14 cellular contexts compared by ENCODE assay signal in the genomic region with DNA sequence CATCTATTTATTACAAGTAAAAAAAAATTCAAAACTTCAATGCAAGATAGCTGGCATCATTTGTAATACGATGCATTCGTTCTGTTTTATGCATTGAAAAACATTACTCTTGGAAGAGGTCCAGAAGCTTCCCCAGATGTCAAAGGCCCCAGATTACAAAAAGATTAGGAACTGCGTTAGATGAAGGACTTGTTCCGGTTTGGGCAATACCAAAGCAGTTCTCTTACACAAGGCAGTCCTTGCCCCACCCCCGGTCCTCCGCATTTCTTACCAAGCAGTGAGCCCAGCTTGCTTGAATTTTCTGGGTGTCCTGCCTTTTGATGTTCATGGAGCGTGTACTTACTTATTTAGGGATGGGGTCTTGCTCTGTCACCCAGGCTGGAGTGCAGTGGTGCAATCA. TPM values are rescaled to one million over a fixed set of nuclear protein-coding genes. Genes with fewer than 3 reads are reported as not detected.
DNase-seq lines count a peak whose midpoint lies in the region; TF ChIP-seq lines count a peak whose summit lies in the region.
"Had no signal": no experiment of that assay in that cellular context is flagged by ENCODE, and none has a peak within 500 bp of the region (broad histone marks: within the 10 kb centered on the region; RNA-seq: fewer than 3 reads in every experiment).

No MANE protein-coding gene starts in this region.

- H3K18ac ChIP-seq in mesenchymal stem cell (ENCODE audit: low read depth in 1 of 2, low read length in 2 of 2), result no peak overlapping the region

- H3K4ac ChIP-seq in mesenchymal stem cell (ENCODE audit: low read depth in 1 of 2, low read length in 2 of 2), result no peak overlapping the region

- no peak overlapping the region for H3K4me2 ChIP-seq in mesenchymal stem cell (ENCODE audit: low read length, poor library complexity, severe bottlenecking)

- intact Hi-C loops in A673 (cut with micrococcal nuclease; ENCODE audit: unreplicated experiment), result loop anchor here (10.0 kb wide), 1 partner anchor 79 kb away; a partner anchor contains a TSS

- no peak overlapping the region for H2BK12ac ChIP-seq in mesenchymal stem cell (ENCODE audit: low read length in 2 of 2)

- H3K9me3 ChIP-seq in A673 (ENCODE audit: low read depth, low read length, poor library complexity, severe bottlenecking), result no peaks in the 10 kb centered on the region
- no peaks in the 10 kb centered on the region for H3K9me3 ChIP-seq in mesenchymal stem cell (ENCODE audit: control insufficient read depth, low read length)
- H3K9me3 ChIP-seq: esophagus muscularis mucosa, uterus had no signal

- no peak overlapping the region for H2BK5ac ChIP-seq in mesenchymal stem cell (ENCODE audit: low read depth, low read length, poor library complexity, severe bottlenecking)

- BruUV-seq in A673 (replicated peaks; lab: Mats Ljungman, UMichigan), result no TSS peak

- H4K8ac ChIP-seq in mesenchymal stem cell (ENCODE audit: low read length), result no peak overlapping the region

- no peak overlapping the region for H3K27ac Mint-ChIP-seq in mesothelial cell of epicardium
- H3K27ac Mint-ChIP-seq: activated naive CD8-positive, alpha-beta T cell treated with anti-CD3 and anti-CD28 coated beads for 36 hours; T-helper 1 cell treated with Interleukin-12 subunit alpha and Interleukin-12 subunit beta and Interleukin-4 antibody, amounts not matched to agents 30 μg/mL and 1 μg/mL, for 36 hours had no signal

- H3K4me3 Mint-ChIP-seq in mesothelial cell of epicardium, result no peak overlapping the region
- H3K4me3 Mint-ChIP-seq: activated naive CD8-positive, alpha-beta T cell treated with anti-CD3 and anti-CD28 coated beads for 36 hours; T-helper 1 cell treated with Interleukin-12 subunit alpha and Interleukin-12 subunit beta and Interleukin-4 antibody, amounts not matched to agents 30 μg/mL and 1 μg/mL, for 36 hours had no signal

- H3K27me3 ChIP-seq in A673 (replicated peaks; ENCODE audit: insufficient read depth, low read depth, low read length, poor library complexity), result no peaks in the 10 kb centered on the region
- peaks cover 0 to 4% of the 10 kb centered on the region in 2 experiments for H3K27me3 ChIP-seq in mesenchymal stem cell (ENCODE audit: control insufficient read depth in 1 of 2, insufficient read depth in 1 of 2, low read length in 2 of 2)
- H3K27me3 ChIP-seq: esophagus muscularis mucosa, uterus had no signal

- no peak for TF ChIP-seq CTCF in A673 (conservative IDR thresholded peaks at IDR 0.05; ENCODE audit: low read depth, low read length)
- no peak for TF ChIP-seq CTCF in mesothelial cell of epicardium (IDR thresholded peaks at IDR 0.05; ENCODE audit: unreplicated experiment)

- no peaks in the 10 kb centered on the region for H3K9me3 Mint-ChIP-seq in mesothelial cell of epicardium
- H3K9me3 Mint-ChIP-seq: activated naive CD8-positive, alpha-beta T cell treated with anti-CD3 and anti-CD28 coated beads for 36 hours; T-helper 1 cell treated with Interleukin-12 subunit alpha and Interleukin-12 subunit beta and Interleukin-4 antibody, amounts not matched to agents 30 μg/mL and 1 μg/mL, for 36 hours had no signal

- no peak overlapping the region for H3K14ac ChIP-seq in mesenchymal stem cell (ENCODE audit: low read length in 2 of 2)

- peaks cover 15% of the 10 kb centered on the region for H3K4me1 Mint-ChIP-seq in mesothelial cell of epicardium

- H3K36me3 Mint-ChIP-seq in mesothelial cell of epicardium, result no peaks in the 10 kb centered on the region
- H3K36me3 Mint-ChIP-seq: activated naive CD8-positive, alpha-beta T cell treated with anti-CD3 and anti-CD28 coated beads for 36 hours had no signal

- peaks cover 3% of the 10 kb centered on the region for H3K27me3 Mint-ChIP-seq in mesothelial cell of epicardium (ENCODE audit: low read depth)
- H3K27me3 Mint-ChIP-seq: activated naive CD8-positive, alpha-beta T cell treated with anti-CD3 and anti-CD28 coated beads for 36 hours had no signal

- H2BK120ac ChIP-seq in mesenchymal stem cell (ENCODE audit: low read depth, low read length), result no peak overlapping the region

- DNase-seq in A673 (ENCODE audit: low spot score) (peak; percentile 49), MV-4-11 (lab: John Stamatoyannopoulos, UW) (peak; percentile 98), amniotic epithelial cell (ENCODE audit: low read depth) (peak; percentile 92), mesenchymal stem cell (no peak), NCI-H524 treated with DMSO at 0.1 percent for 48 hours (lab: John Stamatoyannopoulos, UW) (no peak), NCI-H526 treated with DMSO at 0.1 percent for 48 hours (lab: John Stamatoyannopoulos, UW) (no peak), NCI-H2029 treated with DMSO at 0.1 percent for 48 hours (lab: John Stamatoyannopoulos, UW) (no peak), mesothelial cell of epicardium (ENCODE audit: low spot score in 2 of 2, unreplicated experiment in 2 of 2) (no peak)
- DNase-seq: activated naive CD8-positive, alpha-beta T cell treated with anti-CD3 and anti-CD28 coated beads for 36 hours; NCI-H187; small intestine; uterus had no signal

- no peak overlapping the region for H4K91ac ChIP-seq in mesenchymal stem cell (ENCODE audit: low read length)

- H2AK5ac ChIP-seq in mesenchymal stem cell (ENCODE audit: low read length, severe bottlenecking), result no peak overlapping the region

- POLR2A ChIA-PET in A673 (lab: Charles Lee; ENCODE audit: low non-redundant PET), result no interaction called here

- no peak overlapping the region for H3K4me3 ChIP-seq in A673 (ENCODE audit: low read depth, low read length, poor library complexity, severe bottlenecking)
- H3K4me3 ChIP-seq in mesenchymal stem cell (ENCODE audit: insufficient read depth in 1 of 2, low read depth in 1 of 2, low read length in 2 of 2), result no peak overlapping the region
- H3K4me3 ChIP-seq: esophagus muscularis mucosa, uterus had no signal

- no peak overlapping the region for H3K23ac ChIP-seq in mesenchymal stem cell (ENCODE audit: low read length in 2 of 2)

- H2AFZ ChIP-seq in mesenchymal stem cell (ENCODE audit: low read depth, low read length), result no peak overlapping the region

- H3K9ac ChIP-seq in mesenchymal stem cell (ENCODE audit: low read length), result no peak overlapping the region

- no peaks in the 10 kb centered on the region for H3K36me3 ChIP-seq in A673 (ENCODE audit: insufficient read depth, low read length, poor library complexity, severe bottlenecking)
- H3K36me3 ChIP-seq in mesenchymal stem cell (ENCODE audit: control insufficient read depth in 1 of 2, insufficient read depth in 2 of 2, low read depth in 1 of 2, low read length in 2 of 2), result no peaks in the 10 kb centered on the region
- H3K36me3 ChIP-seq: esophagus muscularis mucosa, uterus had no signal

- no peaks in the 10 kb centered on the region for H3K79me1 ChIP-seq in mesenchymal stem cell (replicated peaks; ENCODE audit: low read length, poor library complexity, severe bottlenecking)

- peaks cover 14% of the 10 kb centered on the region for H3K4me1 ChIP-seq in A673 (ENCODE audit: insufficient read depth, low read length, poor library complexity, severe bottlenecking)
- H3K4me1 ChIP-seq in mesenchymal stem cell (ENCODE audit: control insufficient read depth, insufficient read depth, low read depth, low read length), result peaks cover 12% of the 10 kb centered on the region

- H3K27ac ChIP-seq in A673 (ENCODE audit: low read depth, low read length, poor library complexity, severe bottlenecking) (no peak overlapping the region), mesenchymal stem cell (ENCODE audit: low read length, poor library complexity, severe bottlenecking) (no peak overlapping the region)
- H3K27ac ChIP-seq: uterus had no signal

- 93% methylated on average over 7 of the region's 7 CpGs for WGBS in mesenchymal stem cell

- peak overlapping the region; percentile 73 for H2BK15ac ChIP-seq in mesenchymal stem cell (ENCODE audit: low read depth, poor library complexity, severe bottlenecking)

- CTCF ChIA-PET in A673 (lab: Charles Lee), result no interaction called here

RNA-seq across cellular contexts. Expression of a gene that starts 4.8 kb away (rescaled TPM):
- total RNA-seq in A673 (2021) (1.0 and 1.1 TPM in 2 replicates), mesothelial cell of epicardium (5.1 to 7.0 TPM (median 6.1 TPM) in 3 replicates)
- 5.3 TPM for polyA plus RNA-seq in mesenchymal stem cell (2013, experiment 1 of 2)
- polyA plus RNA-seq in mesenchymal stem cell (2013, experiment 2 of 2), result 5.5 TPM

RNA-seq across cellular contexts. Expression of a gene that starts 49.0 kb away (rescaled TPM):
- total RNA-seq in A673 (2021) (268 and 274 TPM in 2 replicates), mesothelial cell of epicardium (147 to 156 TPM (median 150 TPM) in 3 replicates)
- polyA plus RNA-seq in mesenchymal stem cell (2013, experiment 1 of 2), result 121 TPM
- 123 TPM for polyA plus RNA-seq in mesenchymal stem cell (2013, experiment 2 of 2)

Comparison
In these comparisons a context has a peak if more than half of its experiments do, and no peak if none do; other contexts are left out.
1. DNase-seq: peak in A673 (single experiment), MV-4-11 (single experiment) and amniotic epithelial cell (single experiment); none in mesenchymal stem cell (single experiment), NCI-H524 treated with DMSO at 0.1 percent for 48 hours (single experiment), NCI-H526 treated with DMSO at 0.1 percent for 48 hours (single experiment), NCI-H2029 treated with DMSO at 0.1 percent for 48 hours (single experiment) and mesothelial cell of epicardium (0 of 2).